18 cellular contexts compared by ENCODE assay signal in the genomic region with DNA sequence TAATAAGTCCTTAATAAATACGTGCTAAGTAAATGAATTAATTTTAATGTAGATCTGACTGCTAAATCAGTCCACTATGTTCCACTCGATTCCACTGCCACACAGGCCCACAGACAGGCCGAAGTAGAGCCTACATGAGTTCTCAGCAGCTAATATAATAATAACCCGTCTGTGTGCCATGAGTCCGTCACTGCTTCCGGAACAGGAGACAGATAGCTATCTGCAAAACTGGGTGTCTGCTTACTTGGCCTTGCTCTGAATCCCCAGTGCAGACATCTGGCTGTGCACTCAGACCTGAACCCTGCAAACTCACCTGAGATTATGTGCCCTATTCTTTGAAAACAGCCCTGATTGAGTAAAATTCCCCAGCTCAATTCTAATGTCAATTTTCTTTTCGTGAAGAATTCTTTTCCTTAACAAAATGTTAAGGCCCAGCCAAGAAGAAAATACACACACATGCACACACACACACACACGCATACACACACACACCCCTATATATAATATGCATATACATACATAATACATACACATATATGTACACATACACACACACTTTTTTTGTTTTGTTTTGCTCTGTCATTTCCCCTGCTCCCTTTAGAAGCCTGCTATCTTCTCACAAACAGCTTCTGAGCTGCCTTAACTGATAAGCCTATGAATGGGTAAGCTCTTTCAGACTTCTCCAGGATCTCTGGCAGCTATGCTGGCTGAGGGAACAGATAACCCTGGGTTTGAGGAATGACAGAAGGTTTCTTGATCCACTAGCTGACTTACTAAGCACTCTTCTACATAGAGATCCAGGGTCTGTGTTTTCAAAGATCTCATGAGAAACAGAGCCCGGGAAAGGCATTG.
"Had no signal": no experiment of that assay in that cellular context is flagged by ENCODE, and none has a peak within 500 bp of the region (broad histone marks: within the 10 kb centered on the region; RNA-seq: fewer than 3 reads in every experiment).

No MANE protein-coding gene starts in this region.

- H3K9me3 ChIP-seq: ascending aorta, breast epithelium, esophagus muscularis mucosa, lower lobe of right lung, right atrium auricular region, tibial artery had no signal

- ATAC-seq: activated CD4-positive, CD25-positive, alpha-beta regulatory T cell treated with anti-CD3 and anti-CD28 coated beads, Interleukin-2, amount 50 U/mL, for 24 hours; activated T-cell treated with anti-CD3 and anti-CD28 coated beads, Interleukin-2, amount 50 U/mL, for 72 hours; left colon; lower lobe of right lung; stimulated activated naive CD8-positive, alpha-beta T cell treated with anti-CD3 and anti-CD28 coated beads, Interleukin-15, Interleukin-2, amounts not matched to agents 100 U/mL and 50 U/mL, for 24 hours had no signal

- H3K27ac ChIP-seq: ascending aorta, breast epithelium, esophagus muscularis mucosa, lower lobe of right lung, right atrium auricular region, tibial artery had no signal

- DNase-seq: activated CD4-positive, alpha-beta T cell treated with anti-CD3 and anti-CD28 coated beads, Interleukin-2, amount 50 U/mL, for 1 hour; activated effector memory CD4-positive, alpha-beta T cell treated with anti-CD3 and anti-CD28 coated beads, Interleukin-2, amount 50 U/mL, for 16 hours; activated T-cell treated with anti-CD3 and anti-CD28 coated beads, Interleukin-2, amount 50 U/mL, for 72 hours; effector CD4-positive, alpha-beta T cell; left colon; lower lobe of right lung; nephron progenitor cell; occipital lobe; stimulated activated naive CD8-positive, alpha-beta T cell treated with anti-CD3 and anti-CD28 coated beads, Interleukin-15, Interleukin-2, amounts not matched to agents 100 U/mL and 50 U/mL, for 24 hours; substantia nigra; tibial artery had no signal

- H3K27me3 ChIP-seq: ascending aorta, breast epithelium, esophagus muscularis mucosa, right atrium auricular region, tibial artery had no signal

- FAIRE-seq: islet of Langerhans, urothelium cell line had no signal

- H3K4me1 ChIP-seq: ascending aorta, breast epithelium, esophagus muscularis mucosa, lower lobe of right lung, right atrium auricular region, tibial artery had no signal

- H3K4me3 ChIP-seq: ascending aorta, breast epithelium, esophagus muscularis mucosa, lower lobe of right lung, right atrium auricular region, tibial artery had no signal

- H3K36me3 ChIP-seq: ascending aorta, breast epithelium, esophagus muscularis mucosa, lower lobe of right lung, right atrium auricular region, tibial artery had no signal
